Comparison of ENCODE assay signal across 8 cellular contexts in genomic region chr9:129964901-129965734, GRCh38.
DNase-seq lines count a peak whose midpoint lies in the region; ATAC-seq and TF ChIP-seq lines count a peak whose summit lies in the region.

No MANE protein-coding gene starts in this region.

- POLR2A ChIA-PET in activated B cell treated with CpG ODN at 0.5 μM for 24 hours (lab: Charles Lee), result interaction anchor here (0.5 to 3.3 kb wide), 8 partner anchors 15 to 75 kb away, joined by 3 to 24 read pairs (median 4); no protein-coding TSS in a partner anchor

- no peaks in the 10 kb centered on the region for H3K9me3 Mint-ChIP-seq in activated B cell treated with CpG ODN at 0.5 μM for 24 hours

- ATAC-seq in activated B cell treated with CpG ODN at 0.5 μM for 24 hours (ENCODE audit: low read depth), result no peak
- ATAC-seq in sciatic nerve, result peak; percentile 46
- ATAC-seq in GM21717 (IDR thresholded peaks at IDR 0.05; ENCODE audit: unreplicated experiment), result no peak
- ATAC-seq in HG03196 (IDR thresholded peaks at IDR 0.05; ENCODE audit: unreplicated experiment), result no peak

- no peak overlapping the region for H3K4me3 Mint-ChIP-seq in activated B cell treated with CpG ODN at 0.5 μM for 24 hours

- DNase-seq in Daoy (ENCODE audit: low read depth) (peak; percentile 34), activated B cell treated with CpG ODN at 0.5 μM for 24 hours (no peak), foreskin fibroblast (peak; percentile 74 to 79), sciatic nerve (ENCODE audit: low spot score) (no peak), SHP77 (lab: John Stamatoyannopoulos, UW) (no peak)
- no peak for DNase-seq in activated CD4-positive, CD25-positive, alpha-beta regulatory T cell treated with anti-CD3 and anti-CD28 coated beads, Interleukin-2, amount 50 U/mL, for 72 hours

- peaks cover 81% of the 10 kb centered on the region for H3K36me3 Mint-ChIP-seq in activated B cell treated with CpG ODN at 0.5 μM for 24 hours (ENCODE audit: low read depth)

- no peaks in the 10 kb centered on the region for H3K27me3 Mint-ChIP-seq in activated B cell treated with CpG ODN at 0.5 μM for 24 hours

- intact Hi-C loops in activated B cell treated with CpG ODN at 0.5 μM for 24 hours (cut with micrococcal nuclease), result loop anchor here (10.0 kb wide), 1 partner anchor 280 kb away; no protein-coding TSS in a partner anchor
- intact Hi-C loops in sciatic nerve (cut with DNase I), result no loop called here

- TF ChIP-seq CTCF in activated B cell treated with CpG ODN at 0.5 μM for 24 hours (IDR thresholded peaks at IDR 0.05) (no peak), foreskin fibroblast (IDR thresholded peaks at IDR 0.05; ENCODE audit: low read depth, low read length) (no peak)

- H3K4me1 Mint-ChIP-seq in activated B cell treated with CpG ODN at 0.5 μM for 24 hours, result peaks cover 73% of the 10 kb centered on the region

- peak overlapping the region; percentile 67 for H3K27ac Mint-ChIP-seq in activated B cell treated with CpG ODN at 0.5 μM for 24 hours

- CTCF ChIA-PET in activated B cell treated with CpG ODN at 0.5 μM for 24 hours (lab: Charles Lee), result interaction anchor here (0.7 to 1.1 kb wide), 3 partner anchors 8 to 135 kb away, joined by 3 to 4 read pairs (median 3); no protein-coding TSS in a partner anchor

- peak overlapping the region in 1 of 2 donors; percentile 7 for H3K4me3 ChIP-seq in foreskin fibroblast (ENCODE audit: low read depth in 1 of 2, low read length in 2 of 2)

Comparison
In these comparisons a context has a peak if more than half of its experiments do, and no peak if none do; other contexts are left out.
1. DNase-seq: peak in Daoy (single experiment) and foreskin fibroblast (2 of 2); none in activated B cell treated with CpG ODN at 0.5 μM for 24 hours (single experiment), sciatic nerve (single experiment), activated CD4-positive, CD25-positive, alpha-beta regulatory T cell treated with anti-CD3 and anti-CD28 coated beads, Interleukin-2, amount 50 U/mL, for 72 hours (single experiment) and SHP77 (0 of 2).